In genomic region chr11:65130631-65131416, GRCh38 we compare ENCODE assay signal across 2 cellular contexts.
TF ChIP-seq lines count a peak whose summit lies in the region.

No MANE protein-coding gene starts in this region.

TF ChIP-seq in K562, 482 proteins besides CTCF, POLR2A, EP300 and RAD21:
- TF ChIP-seq OTX1 (CRISPR knock-in tag; IDR thresholded peaks at IDR 0.05) = no peak
- 0 out of 2 replicates have a peak, but pooled peaks have one; percentile 16 for TF ChIP-seq MAX (CRISPR knock-in tag; IDR thresholded peaks at IDR 0.05)

TF ChIP-seq in SK-N-SH treated with all-trans-retinoic acid at 6 μM for 48 hours, 23 proteins besides CTCF, POLR2A, EP300 and RAD21:
- TF ChIP-seq BACH2 (CRISPR knock-in tag; IDR thresholded peaks at IDR 0.05; ENCODE audit: borderline replicate concordance) (no peak), TOX (CRISPR knock-in tag; IDR thresholded peaks at IDR 0.05; ENCODE audit: borderline replicate concordance) (no peak), SNAI2 (CRISPR knock-in tag; IDR thresholded peaks at IDR 0.05) (no peak), CREB5 (CRISPR knock-in tag; IDR thresholded peaks at IDR 0.05; ENCODE audit: low read depth) (no peak), OSR1 (CRISPR knock-in tag; IDR thresholded peaks at IDR 0.05) (no peak), TCF4 (CRISPR knock-in tag; IDR thresholded peaks at IDR 0.05; ENCODE audit: borderline replicate concordance) (no peak), GLIS3 (CRISPR knock-in tag; IDR thresholded peaks at IDR 0.05) (no peak)
